In the genomic region with DNA sequence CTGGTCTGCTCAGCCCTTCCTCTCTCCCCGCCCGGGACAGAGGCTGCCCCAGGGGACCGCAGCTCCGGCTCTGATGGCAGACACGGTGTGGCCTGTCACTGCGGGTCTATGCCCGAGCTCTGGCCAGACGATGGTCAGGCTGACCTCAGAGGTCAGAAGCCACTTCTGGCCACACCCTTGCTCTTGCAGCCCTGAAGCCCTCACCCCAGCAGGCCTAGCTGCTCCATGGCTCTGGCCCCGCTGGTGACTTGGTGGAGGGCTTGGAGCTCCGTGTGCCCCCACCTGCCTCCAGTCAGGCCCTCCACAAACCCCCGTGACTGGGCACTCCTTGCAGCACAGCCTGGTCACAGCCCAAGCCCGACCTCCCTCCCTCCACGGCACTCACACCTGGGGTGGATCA, we compare ENCODE assay signal across 22 cellular contexts. TPM values are rescaled to one million over a fixed set of nuclear protein-coding genes. Genes with fewer than 3 reads are reported as not detected.
"Had no signal": no experiment of that assay in that cellular context is flagged by ENCODE, and none has a peak within 500 bp of the region (broad histone marks: within the 10 kb centered on the region; RNA-seq: fewer than 3 reads in every experiment).

No MANE protein-coding gene starts in this region.

- H3K4me1 ChIP-seq: esophagus squamous epithelium, gastroesophageal sphincter, lower lobe of right lung, vagina had no signal

- H3K4me1 Mint-ChIP-seq: immature natural killer cell; memory B cell; natural killer cell; stimulated activated naive B cell treated with anti-CD40 and anti-IgM and Interleukin-4, amounts not matched to agents 10 μg/mL and 1 μg/mL and 100 μg/mL, for 72 hours; stimulated activated naive CD8-positive, alpha-beta T cell treated with anti-CD3 and anti-CD28 coated beads, Interleukin-15, amount 100 ng/mL, for 72 hours had no signal

- H3K9me3 Mint-ChIP-seq: immature natural killer cell; memory B cell; mesothelial cell of epicardium; natural killer cell; stimulated activated naive B cell treated with anti-CD40 and anti-IgM and Interleukin-4, amounts not matched to agents 10 μg/mL and 1 μg/mL and 100 μg/mL, for 72 hours; stimulated activated naive CD8-positive, alpha-beta T cell treated with anti-CD3 and anti-CD28 coated beads, Interleukin-15, amount 100 ng/mL, for 72 hours had no signal

- H3K27ac Mint-ChIP-seq: immature natural killer cell; memory B cell; mesothelial cell of epicardium; natural killer cell; stimulated activated naive B cell treated with anti-CD40 and anti-IgM and Interleukin-4, amounts not matched to agents 10 μg/mL and 1 μg/mL and 100 μg/mL, for 72 hours had no signal

- H3K36me3 ChIP-seq: esophagus squamous epithelium, gastroesophageal sphincter, left ventricle myocardium inferior, lower lobe of right lung, sigmoid colon, upper lobe of left lung, vagina had no signal

- H3K27ac ChIP-seq: esophagus squamous epithelium, gastroesophageal sphincter, left ventricle myocardium inferior, lower lobe of right lung, sigmoid colon, skin epidermis, testis, upper lobe of left lung, vagina had no signal

- H3K4me3 ChIP-seq: esophagus squamous epithelium, gastroesophageal sphincter, left ventricle myocardium inferior, lower lobe of right lung, sigmoid colon, skin epidermis, testis, upper lobe of left lung, vagina had no signal

- H3K27me3 ChIP-seq: testis, upper lobe of left lung, vagina had no signal

- H3K27me3 Mint-ChIP-seq: stimulated activated naive B cell treated with anti-CD40 and anti-IgM and Interleukin-4, amounts not matched to agents 10 μg/mL and 1 μg/mL and 100 μg/mL, for 72 hours; stimulated activated naive CD8-positive, alpha-beta T cell treated with anti-CD3 and anti-CD28 coated beads, Interleukin-15, amount 100 ng/mL, for 72 hours had no signal

- ATAC-seq: gastroesophageal sphincter; left cardiac atrium; lower lobe of right lung; natural killer cell; stimulated activated naive B cell treated with anti-CD40 and anti-IgM and Interleukin-4, amounts not matched to agents 10 μg/mL and 1 μg/mL and 100 μg/mL, for 72 hours; stimulated activated naive CD8-positive, alpha-beta T cell treated with anti-CD3 and anti-CD28 coated beads, Interleukin-15, amount 100 ng/mL, for 72 hours had no signal

- H3K4me3 Mint-ChIP-seq: immature natural killer cell; memory B cell; mesothelial cell of epicardium; natural killer cell; stimulated activated naive B cell treated with anti-CD40 and anti-IgM and Interleukin-4, amounts not matched to agents 10 μg/mL and 1 μg/mL and 100 μg/mL, for 72 hours; stimulated activated naive CD8-positive, alpha-beta T cell treated with anti-CD3 and anti-CD28 coated beads, Interleukin-15, amount 100 ng/mL, for 72 hours had no signal

- DNase-seq: dermis blood vessel endothelial cell; esophagus squamous epithelium; foreskin fibroblast; glutamatergic neuron; immature natural killer cell; left cardiac atrium; left ventricle myocardium inferior; lower lobe of right lung; natural killer cell; sigmoid colon; stimulated activated CD4-positive, alpha-beta T cell treated with anti-CD3 and anti-CD28 coated beads, Interleukin-2, amount 100 ng/mL, for 24 hours; stimulated activated CD4-positive, alpha-beta T cell treated with anti-CD3 and anti-CD28 coated beads, Interleukin-4, amount 100 ng/mL, for 4 hours; stimulated activated naive B cell treated with anti-CD40 and anti-IgM and Interleukin-4, amounts not matched to agents 10 μg/mL and 1 μg/mL and 100 μg/mL, for 72 hours; stimulated activated naive CD8-positive, alpha-beta T cell treated with anti-CD3 and anti-CD28 coated beads, Interleukin-15, amount 100 ng/mL, for 72 hours; testis had no signal

- H3K36me3 Mint-ChIP-seq: immature natural killer cell; memory B cell; mesothelial cell of epicardium; natural killer cell; stimulated activated naive B cell treated with anti-CD40 and anti-IgM and Interleukin-4, amounts not matched to agents 10 μg/mL and 1 μg/mL and 100 μg/mL, for 72 hours had no signal

- H3K9me3 ChIP-seq: esophagus squamous epithelium, gastroesophageal sphincter, left ventricle myocardium inferior, lower lobe of right lung, sigmoid colon, testis, upper lobe of left lung, vagina had no signal

RNA-seq across cellular contexts. Expression of gene PRDM16, which starts 47.6 kb away (rescaled TPM):
- total RNA-seq: dermis blood vessel endothelial cell, myocyte had no signal
